In the genomic region with DNA sequence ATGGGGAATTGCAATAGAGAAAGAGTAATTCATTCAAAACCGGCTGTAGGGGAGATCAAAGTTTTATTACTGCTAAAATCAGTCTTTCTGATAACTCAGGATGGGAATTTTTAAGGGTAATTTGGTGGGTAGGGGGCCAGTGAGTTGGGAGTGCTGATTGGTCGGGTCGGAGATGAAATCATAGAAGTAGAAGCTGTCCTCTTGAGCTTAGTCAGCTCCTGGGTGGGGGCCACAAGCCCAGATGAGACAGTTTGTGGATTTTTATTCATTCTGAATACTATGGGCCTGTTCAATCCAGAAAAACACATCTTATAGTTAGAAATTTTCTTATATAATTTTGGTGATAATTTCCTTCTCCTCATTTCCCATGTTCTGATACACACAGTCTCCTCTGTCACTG, we compare ENCODE assay signal across 21 cellular contexts. TPM values are rescaled to one million over a fixed set of nuclear protein-coding genes. Genes with fewer than 3 reads are reported as not detected.
DNase-seq lines count a peak whose midpoint lies in the region; ATAC-seq and TF ChIP-seq lines count a peak whose summit lies in the region.
"Had no signal": no experiment of that assay in that cellular context is flagged by ENCODE, and none has a peak within 500 bp of the region (broad histone marks: within the 10 kb centered on the region; RNA-seq: fewer than 3 reads in every experiment).

No MANE protein-coding gene starts in this region.

- H3K27ac Mint-ChIP-seq in MCF 10A (ENCODE audit: low read depth, unreplicated experiment) (peak overlapping the region; percentile 28), mesothelial cell of epicardium (peak overlapping the region; percentile 76)
- H3K27ac Mint-ChIP-seq: activated T-helper 1 cell treated with anti-CD3 and anti-CD28 coated beads, Interleukin-12 subunit alpha, Interleukin-12 subunit beta, Interleukin-2, Interleukin-4 antibody, amounts not matched to agents 30 ng/mL and 10 ng/mL and 1 ng/mL, durations not matched to agents 14 hours and 24 hours and 36 hours; effector memory CD8-positive, alpha-beta T cell; T-helper 1 cell treated with Interleukin-12 subunit alpha and Interleukin-12 subunit beta and Interleukin-4 antibody, amounts not matched to agents 30 μg/mL and 1 μg/mL, for 36 hours had no signal

- no peak for ATAC-seq in upper lobe of left lung (ENCODE audit: low FRiP score in 2 of 2)
- no peak for ATAC-seq in left colon
- ATAC-seq: effector memory CD8-positive, alpha-beta T cell; mucosa of descending colon; right lobe of liver had no signal

- intact Hi-C loops in MCF 10A (cut with micrococcal nuclease) (no loop called here), breast epithelium (cut with DNase I; ENCODE audit: low total_unique reads) (no loop called here), left colon (cut with DNase I, micrococcal nuclease) (no loop called here)

- H3K27me3 ChIP-seq in breast epithelium, result no peaks in the 10 kb centered on the region
- no peaks in the 10 kb centered on the region for H3K27me3 ChIP-seq in upper lobe of left lung
- H3K27me3 ChIP-seq: BLaER1 treated with 17β-estradiol and CSF1 and Interleukin-3, amounts not matched to agents 10 nM and 100 nM; right lobe of liver had no signal

- no peaks in the 10 kb centered on the region for H3K9me3 ChIP-seq in breast epithelium
- H3K9me3 ChIP-seq in upper lobe of left lung, result no peaks in the 10 kb centered on the region
- H3K9me3 ChIP-seq: mucosa of descending colon, right lobe of liver had no signal

- no peak for DNase-seq in MCF 10A (ENCODE audit: unreplicated experiment)
- DNase-seq in breast epithelium (ENCODE audit: low spot score in 2 of 2), result no peak
- no peak for DNase-seq in coronary artery (ENCODE audit: low spot score)
- no peak for DNase-seq in mesothelial cell of epicardium (ENCODE audit: low spot score in 2 of 2, unreplicated experiment in 2 of 2)
- no peak for DNase-seq in upper lobe of left lung
- no peak for DNase-seq in NCI-H2107 (lab: John Stamatoyannopoulos, UW)
- DNase-seq in left colon, result no peak
- no peak for DNase-seq in DMS114 treated with DMSO at 0.1 percent for 48 hours (lab: John Stamatoyannopoulos, UW; ENCODE audit: unreplicated experiment)
- DNase-seq: effector memory CD8-positive, alpha-beta T cell; hippocampal formation; KG1; mucosa of descending colon; NCI-H2029 treated with DMSO at 0.1 percent for 48 hours; NCI-H510A treated with DMSO at 0.1 percent for 48 hours; right lobe of liver; SHP77; stimulated activated CD4-positive, alpha-beta T cell treated with anti-CD3 and anti-CD28 coated beads, Interleukin-2, amount 100 ng/mL, for 24 hours had no signal

- H3K36me3 ChIP-seq in breast epithelium, result no peaks in the 10 kb centered on the region
- H3K36me3 ChIP-seq in upper lobe of left lung, result no peaks in the 10 kb centered on the region
- H3K36me3 ChIP-seq: right lobe of liver had no signal

- TF ChIP-seq POLR2A in breast epithelium (IDR thresholded peaks at IDR 0.05), result no peak
- TF ChIP-seq POLR2A in upper lobe of left lung (IDR thresholded peaks at IDR 0.05), result no peak

- no peak for TF ChIP-seq EP300 in upper lobe of left lung (IDR thresholded peaks at IDR 0.05)

- peaks cover 10% of the 10 kb centered on the region for H3K4me1 Mint-ChIP-seq in MCF 10A (ENCODE audit: insufficient read depth, unreplicated experiment)
- peaks cover 12% of the 10 kb centered on the region for H3K4me1 Mint-ChIP-seq in mesothelial cell of epicardium

- BruUV-seq in MCF 10A (replicated peaks; lab: Mats Ljungman, UMichigan), result no TSS peak

- POLR2A ChIA-PET in MCF 10A (lab: Yijun Ruan, JAX), result no interaction called here

- H3K36me3 Mint-ChIP-seq in MCF 10A (ENCODE audit: insufficient read depth, unreplicated experiment) (no peaks in the 10 kb centered on the region), mesothelial cell of epicardium (peaks cover 30% of the 10 kb centered on the region)

- H3K4me3 ChIP-seq in breast epithelium (no peak overlapping the region), coronary artery (peak overlapping the region; percentile 7), upper lobe of left lung (no peak overlapping the region)
- H3K4me3 ChIP-seq: BLaER1 treated with 17β-estradiol and CSF1 and Interleukin-3, amounts not matched to agents 10 nM and 100 nM; mucosa of descending colon; right lobe of liver had no signal

- H3K27ac ChIP-seq in breast epithelium, result peak overlapping the region in 1 of 2 donors; percentile 26
- peak overlapping the region; percentile 1 to 56 for H3K27ac ChIP-seq in coronary artery
- H3K27ac ChIP-seq in upper lobe of left lung, result peak overlapping the region; percentile 23 to 79 (median 46)
- H3K27ac ChIP-seq: 22Rv1; BLaER1 treated with 17β-estradiol and CSF1 and Interleukin-3, amounts not matched to agents 10 nM and 100 nM; right lobe of liver had no signal

- H3K9me3 Mint-ChIP-seq in MCF 10A (ENCODE audit: unreplicated experiment) (peaks cover 7% of the 10 kb centered on the region), mesothelial cell of epicardium (peaks cover 26% of the 10 kb centered on the region)
- H3K9me3 Mint-ChIP-seq: activated T-helper 1 cell treated with anti-CD3 and anti-CD28 coated beads, Interleukin-12 subunit alpha, Interleukin-12 subunit beta, Interleukin-2, Interleukin-4 antibody, amounts not matched to agents 30 ng/mL and 10 ng/mL and 1 ng/mL, durations not matched to agents 14 hours and 24 hours and 36 hours; effector memory CD8-positive, alpha-beta T cell; T-helper 1 cell treated with Interleukin-12 subunit alpha and Interleukin-12 subunit beta and Interleukin-4 antibody, amounts not matched to agents 30 μg/mL and 1 μg/mL, for 36 hours had no signal

- WGBS in upper lobe of left lung, 2 donors, result 87% methylated on average over 3 of the region's 3 CpGs

- H3K4me3 Mint-ChIP-seq in MCF 10A (ENCODE audit: unreplicated experiment) (no peak overlapping the region), mesothelial cell of epicardium (no peak overlapping the region)
- H3K4me3 Mint-ChIP-seq: activated T-helper 1 cell treated with anti-CD3 and anti-CD28 coated beads, Interleukin-12 subunit alpha, Interleukin-12 subunit beta, Interleukin-2, Interleukin-4 antibody, amounts not matched to agents 30 ng/mL and 10 ng/mL and 1 ng/mL, durations not matched to agents 14 hours and 24 hours and 36 hours; effector memory CD8-positive, alpha-beta T cell; T-helper 1 cell treated with Interleukin-12 subunit alpha and Interleukin-12 subunit beta and Interleukin-4 antibody, amounts not matched to agents 30 μg/mL and 1 μg/mL, for 36 hours had no signal

- TF ChIP-seq CTCF in MCF 10A (IDR thresholded peaks at IDR 0.05; ENCODE audit: unreplicated experiment), result no peak
- no peak for TF ChIP-seq CTCF in breast epithelium (IDR thresholded peaks at IDR 0.05)
- TF ChIP-seq CTCF in coronary artery (IDR thresholded peaks at IDR 0.05), result no peak
- TF ChIP-seq CTCF in mesothelial cell of epicardium (IDR thresholded peaks at IDR 0.05; ENCODE audit: unreplicated experiment), result no peak
- TF ChIP-seq CTCF in upper lobe of left lung (IDR thresholded peaks at IDR 0.05), result no peak

- no peaks in the 10 kb centered on the region for H3K27me3 Mint-ChIP-seq in MCF 10A (ENCODE audit: insufficient read depth, unreplicated experiment)
- no peaks in the 10 kb centered on the region for H3K27me3 Mint-ChIP-seq in mesothelial cell of epicardium (ENCODE audit: low read depth)

- CTCF ChIA-PET in MCF 10A (lab: Yijun Ruan, JAX), result no interaction called here

- H3K4me1 ChIP-seq in breast epithelium (no peaks in the 10 kb centered on the region), upper lobe of left lung (peaks cover 0 to 11% (median 2%) of the 10 kb centered on the region in 4 donors)
- H3K4me1 ChIP-seq: right lobe of liver had no signal

RNA-seq across cellular contexts. Expression of a gene that starts 25.4 kb away (rescaled TPM):
- total RNA-seq in MCF 10A (2022) (130 and 183 TPM in 2 replicates), breast epithelium (100 to 1,000 TPM; 252 to 335 (median 266) TPM), mesothelial cell of epicardium (191 to 211 TPM (median 194 TPM) in 3 replicates), upper lobe of left lung (100 to 1,000 TPM in 5 of 6 donors, 10 to 100 TPM in 1; 98.6 to 156 (median 124) TPM), left colon (100 to 1,000 TPM in 1 of 2 donors, 10 to 100 TPM in 1; 36.7 to 161 TPM)
